11 cellular contexts compared by ENCODE assay signal in genomic region chr7:92586403-92586802, GRCh38. TPM values are rescaled to one million over a fixed set of nuclear protein-coding genes. Genes with fewer than 3 reads are reported as not detected.
DNase-seq lines count a peak whose midpoint lies in the region; ATAC-seq, FAIRE-seq and TF ChIP-seq lines count a peak whose summit lies in the region.
"Had no signal": no experiment of that assay in that cellular context is flagged by ENCODE, and none has a peak within 500 bp of the region (broad histone marks: within the 10 kb centered on the region; RNA-seq: fewer than 3 reads in every experiment).

No MANE protein-coding gene starts in this region.

- H3K27me3 ChIP-seq in CD4-positive, alpha-beta memory T cell (ENCODE audit: insufficient read depth, low read length), result no peaks in the 10 kb centered on the region
- H3K27me3 ChIP-seq: brain microvascular endothelial cell, tibial nerve had no signal

- no peak for DNase-seq in CD4-positive, alpha-beta memory T cell
- DNase-seq in HFFc6 (no peak), memory B cell (ENCODE audit: low spot score in 2 of 2) (no peak), glutamatergic neuron (no peak), HTR-8/SVneo (ENCODE audit: insufficient read length, low spot score) (no peak), left cardiac atrium (no peak), iPS-NIHi7 (ENCODE audit: extremely low spot score) (no peak)
- DNase-seq in activated naive CD8-positive, alpha-beta T cell treated with anti-CD3 and anti-CD28 coated beads, Interleukin-2, amount 50 U/mL, for 24 hours, result no peak
- DNase-seq: brain microvascular endothelial cell, Kasumi-1 had no signal

- no peaks in the 10 kb centered on the region for H3K36me3 ChIP-seq in CD4-positive, alpha-beta memory T cell (ENCODE audit: insufficient read depth, low read length)
- H3K36me3 ChIP-seq: brain microvascular endothelial cell, tibial nerve had no signal

- H3K9me3 Mint-ChIP-seq in CD4-positive, alpha-beta memory T cell, result peaks cover 0 to 4% (median 0%) of the 10 kb centered on the region in 8 donors
- H3K9me3 Mint-ChIP-seq in HFFc6, result no peaks in the 10 kb centered on the region; the same call in 1 of the 2 replicates
- peaks cover 3% of the 10 kb centered on the region for H3K9me3 Mint-ChIP-seq in activated naive CD8-positive, alpha-beta T cell treated with anti-CD3 and anti-CD28 coated beads, Interleukin-2, amount 50 U/mL, for 24 hours
- peaks cover 2% of the 10 kb centered on the region for H3K9me3 Mint-ChIP-seq in memory B cell
- peaks cover 4% of the 10 kb centered on the region for H3K9me3 Mint-ChIP-seq in glutamatergic neuron (ENCODE audit: unreplicated experiment)

- intact Hi-C loops in CD4-positive, alpha-beta memory T cell (cut with micrococcal nuclease), result no loop called here
- intact Hi-C loops in left cardiac atrium (cut with DNase I), result loop anchor here in 1 of 2 donors (10.0 kb wide), 1 partner anchor 62 kb away; the partner anchor contains the start of genes PEX1 and RBM48

- no peak for ATAC-seq in activated naive CD8-positive, alpha-beta T cell treated with anti-CD3 and anti-CD28 coated beads, Interleukin-2, amount 50 U/mL, for 24 hours
- no peak for ATAC-seq in memory B cell (ENCODE audit: low read depth)
- ATAC-seq in left cardiac atrium, result no peak

- H3K36me3 Mint-ChIP-seq in CD4-positive, alpha-beta memory T cell, result peaks cover 23 to 38% of the 10 kb centered on the region in 2 donors
- peaks cover 30% of the 10 kb centered on the region for H3K36me3 Mint-ChIP-seq in HFFc6 (ENCODE audit: low read depth)
- peaks cover 51% of the 10 kb centered on the region for H3K36me3 Mint-ChIP-seq in activated naive CD8-positive, alpha-beta T cell treated with anti-CD3 and anti-CD28 coated beads, Interleukin-2, amount 50 U/mL, for 24 hours (ENCODE audit: low read depth)
- peaks cover 9% of the 10 kb centered on the region for H3K36me3 Mint-ChIP-seq in memory B cell
- H3K36me3 Mint-ChIP-seq in glutamatergic neuron (ENCODE audit: unreplicated experiment), result no peaks in the 10 kb centered on the region

- H3K27ac Mint-ChIP-seq in CD4-positive, alpha-beta memory T cell, result peak overlapping the region in 5 of 7 donors; percentile 7 to 84 (median 53)
- peak overlapping the region; percentile 15 for H3K27ac Mint-ChIP-seq in HFFc6
- peak overlapping the region; percentile 50 for H3K27ac Mint-ChIP-seq in activated naive CD8-positive, alpha-beta T cell treated with anti-CD3 and anti-CD28 coated beads, Interleukin-2, amount 50 U/mL, for 24 hours
- H3K27ac Mint-ChIP-seq in memory B cell, result peak overlapping the region; percentile 2
- no peak overlapping the region for H3K27ac Mint-ChIP-seq in glutamatergic neuron (ENCODE audit: unreplicated experiment)

- H3K4me3 Mint-ChIP-seq in CD4-positive, alpha-beta memory T cell, result peak overlapping the region in 5 of 8 donors; percentile 1 to 55 (median 15)
- H3K4me3 Mint-ChIP-seq in HFFc6 (peak overlapping the region; percentile 14), memory B cell (no peak overlapping the region), glutamatergic neuron (ENCODE audit: unreplicated experiment) (no peak overlapping the region)
- peak overlapping the region; percentile 40 for H3K4me3 Mint-ChIP-seq in activated naive CD8-positive, alpha-beta T cell treated with anti-CD3 and anti-CD28 coated beads, Interleukin-2, amount 50 U/mL, for 24 hours

- peaks cover 58% of the 10 kb centered on the region for H3K4me1 ChIP-seq in CD4-positive, alpha-beta memory T cell (ENCODE audit: insufficient read depth, low read length)

- no peaks in the 10 kb centered on the region for H3K27me3 Mint-ChIP-seq in CD4-positive, alpha-beta memory T cell
- H3K27me3 Mint-ChIP-seq in HFFc6 (ENCODE audit: insufficient read depth), result no peaks in the 10 kb centered on the region
- H3K27me3 Mint-ChIP-seq in activated naive CD8-positive, alpha-beta T cell treated with anti-CD3 and anti-CD28 coated beads, Interleukin-2, amount 50 U/mL, for 24 hours, result no peaks in the 10 kb centered on the region
- no peaks in the 10 kb centered on the region for H3K27me3 Mint-ChIP-seq in memory B cell
- H3K27me3 Mint-ChIP-seq in glutamatergic neuron (ENCODE audit: unreplicated experiment), result no peaks in the 10 kb centered on the region

- CTCF ChIA-PET in CD4-positive, alpha-beta memory T cell (lab: Charles Lee; ENCODE audit: partially characterized antibody), result no interaction called here

- no peak overlapping the region for H3K4me3 ChIP-seq in CD4-positive, alpha-beta memory T cell (ENCODE audit: low read length in 2 of 2)
- H3K4me3 ChIP-seq: tibial nerve had no signal

- TF ChIP-seq CTCF in HFFc6 (IDR thresholded peaks at IDR 0.05), result no peak
- no peak for TF ChIP-seq CTCF in glutamatergic neuron (IDR thresholded peaks at IDR 0.05; ENCODE audit: partially characterized antibody, unreplicated experiment)

- H3K9me3 ChIP-seq in CD4-positive, alpha-beta memory T cell (ENCODE audit: control insufficient read depth in 1 of 2, low read length in 2 of 2), result no peaks in the 10 kb centered on the region
- H3K9me3 ChIP-seq: tibial nerve had no signal

- peaks cover 49 to 80% (median 64%) of the 10 kb centered on the region in 4 donors for H3K4me1 Mint-ChIP-seq in CD4-positive, alpha-beta memory T cell
- H3K4me1 Mint-ChIP-seq in HFFc6 (ENCODE audit: low read depth), result peaks cover 47% of the 10 kb centered on the region
- peaks cover 69% of the 10 kb centered on the region for H3K4me1 Mint-ChIP-seq in activated naive CD8-positive, alpha-beta T cell treated with anti-CD3 and anti-CD28 coated beads, Interleukin-2, amount 50 U/mL, for 24 hours
- peaks cover 32% of the 10 kb centered on the region for H3K4me1 Mint-ChIP-seq in memory B cell
- H3K4me1 Mint-ChIP-seq in glutamatergic neuron (ENCODE audit: low read depth, unreplicated experiment), result peaks cover 16% of the 10 kb centered on the region

- no peak for FAIRE-seq in HTR-8/SVneo (lab: Jason Lieb, UNC)

- no peak overlapping the region for H3K27ac ChIP-seq in CD4-positive, alpha-beta memory T cell (ENCODE audit: low read depth, low read length)
- H3K27ac ChIP-seq: brain microvascular endothelial cell, tibial nerve had no signal

- POLR2A ChIA-PET in CD4-positive, alpha-beta memory T cell (lab: Charles Lee; ENCODE audit: partially characterized antibody), result no interaction called here

RNA-seq across cellular contexts. Expression of gene FAM133B, which starts 3.8 kb away (rescaled TPM):
- 10 to 100 TPM; 37.1 to 43.7 TPM for total RNA-seq in CD4-positive, alpha-beta memory T cell
- 10 to 100 TPM; 13.2 to 23.6 TPM for polyA plus RNA-seq in CD4-positive, alpha-beta memory T cell
- 10 to 100 TPM; 13.2 to 19.8 (median 17.7) TPM for total RNA-seq in HFFc6 (2021; fragmentation: NEBNext Ultra II Directional; extraction: Animal tissue kit (Norgen Biotek cat#: 25700))
- total RNA-seq in glutamatergic neuron (ENCODE audit: unreplicated experiment), result 25.0 TPM
- total RNA-seq in left cardiac atrium, result 10 to 100 TPM; 13.0 to 14.2 TPM

RNA-seq across cellular contexts. Expression of gene RBM48, which starts 57.8 kb away (rescaled TPM):
- total RNA-seq in CD4-positive, alpha-beta memory T cell, result 10 to 100 TPM; 37.5 to 37.9 TPM
- 10 to 100 TPM; 28.2 to 33.4 TPM for polyA plus RNA-seq in CD4-positive, alpha-beta memory T cell
- total RNA-seq in HFFc6 (2021; fragmentation: NEBNext Ultra II Directional; extraction: Animal tissue kit (Norgen Biotek cat#: 25700)), result 1 to 10 TPM; 8.8 to 9.7 (median 9.4) TPM
- 15.4 TPM for total RNA-seq in glutamatergic neuron (ENCODE audit: unreplicated experiment)
- total RNA-seq in left cardiac atrium, result 10 to 100 TPM in 1 of 2 donors, 1 to 10 TPM in 1; 9.4 to 11.8 TPM

RNA-seq across cellular contexts. Expression of gene PEX1, which starts 58.1 kb away (rescaled TPM):
- total RNA-seq in CD4-positive, alpha-beta memory T cell, result 10 to 100 TPM; 35.4 to 38.0 TPM
- 10 to 100 TPM in 1 of 2 donors, 1 to 10 TPM in 1; 9.6 to 11.0 TPM for polyA plus RNA-seq in CD4-positive, alpha-beta memory T cell
- 10 to 100 TPM in 1 of 6 experiments, 1 to 10 TPM in 5; 8.4 to 10.9 (median 9.0) TPM for total RNA-seq in HFFc6 (2021; fragmentation: NEBNext Ultra II Directional; extraction: Animal tissue kit (Norgen Biotek cat#: 25700))
- total RNA-seq in glutamatergic neuron (ENCODE audit: unreplicated experiment) (21.2 TPM), left cardiac atrium (10 to 100 TPM; 11.6 to 15.2 TPM)

Comparison
In these comparisons a context has a peak if more than half of its experiments do, and no peak if none do; other contexts are left out.
1. H3K4me3 Mint-ChIP-seq: peak in CD4-positive, alpha-beta memory T cell (5 of 8), HFFc6 (single experiment) and activated naive CD8-positive, alpha-beta T cell treated with anti-CD3 and anti-CD28 coated beads, Interleukin-2, amount 50 U/mL, for 24 hours (single experiment); none in memory B cell (single experiment) and glutamatergic neuron (single experiment).